Comparison of ENCODE assay signal across 8 cellular contexts in genomic region chr12:47773062-47773857, GRCh38. TPM values are rescaled to one million over a fixed set of nuclear protein-coding genes. Genes with fewer than 3 reads are reported as not detected.
DNase-seq lines count a peak whose midpoint lies in the region; ATAC-seq and TF ChIP-seq lines count a peak whose summit lies in the region.

TSS of gene SLC48A1 (plus strand) at chr12:47773238. CDS start at chr12:47773305, 67 bp downstream.

- H3K36me3 ChIP-seq in PC-3 (ENCODE audit: low read depth, low read length) (no peaks in the 10 kb centered on the region), stomach smooth muscle (ENCODE audit: control insufficient read depth in 2 of 2, insufficient read depth in 2 of 2, low read length in 2 of 2) (no peaks in the 10 kb centered on the region)

- POLR2A ChIA-PET in CD4-positive, alpha-beta T cell (lab: Charles Lee) = interaction anchor here (0.6 to 2.2 kb wide), 15 partner anchors 10 to 1205 kb away, joined by 3 to 8 read pairs (median 3); partner anchors contain the start of genes RAPGEF3, RPAP3 and WNT1
- POLR2A ChIA-PET in PC-3 (lab: Charles Lee; ENCODE audit: unreplicated experiment) = no interaction called here

- H3F3A ChIP-seq in PC-3 (ENCODE audit: low read length, unreplicated experiment) = no peaks in the 10 kb centered on the region

- no peaks in the 10 kb centered on the region for H4K20me1 ChIP-seq in PC-3 (ENCODE audit: low read length)

- H3K27ac ChIP-seq in CD4-positive, alpha-beta T cell (ENCODE audit: low read depth, low read length) = no peak within 1 kb of the TSS
- no peak within 1 kb of the TSS for H3K27ac ChIP-seq in PC-3 (ENCODE audit: low read length)
- H3K27ac ChIP-seq in stomach smooth muscle (ENCODE audit: low read length) = no peak within 1 kb of the TSS

- peak; percentile 57 to 83 (median 68) for DNase-seq in CD4-positive, alpha-beta T cell
- DNase-seq in GM19240 (ENCODE audit: insufficient read length, low spot score) = peak; percentile 90
- DNase-seq in PC-3 = peak; percentile 76
- DNase-seq in activated T-helper 9 cell treated with anti-CD3 and anti-CD28 coated beads, Interleukin-2, amount 50 U/mL, for 16 hours (ENCODE audit: low read depth) = peak; percentile 62
- peak; percentile 44 for DNase-seq in fibroblast of the aortic adventitia (ENCODE audit: low read depth)
- peak; percentile 70 for DNase-seq in neural crest cell (ENCODE audit: low read depth, low spot score)

- H3K9me2 ChIP-seq in PC-3 (replicated peaks; ENCODE audit: low read length) = no peaks in the 10 kb centered on the region

- BruUV-seq in PC-3 (replicated peaks; lab: Mats Ljungman, UMichigan) = no TSS peak

- no peaks in the 10 kb centered on the region for H3K27me3 Mint-ChIP-seq in CD4-positive, alpha-beta T cell
- peaks cover 15% of the 10 kb centered on the region for H3K27me3 Mint-ChIP-seq in neural crest cell (ENCODE audit: low read depth)

- peak; percentile 52 for TF ChIP-seq CTCF in CD4-positive, alpha-beta T cell (IDR thresholded peaks at IDR 0.05)
- TF ChIP-seq CTCF in PC-3 (conservative IDR thresholded peaks at IDR 0.05; ENCODE audit: low read depth, low read length) (no peak; the same call in none of the 2 replicates), fibroblast of the aortic adventitia (IDR thresholded peaks at IDR 0.05; ENCODE audit: insufficient read depth, low read length) (peak; percentile 34), neural crest cell (conservative IDR thresholded peaks at IDR 0.05) (peak; percentile 45)

- H3K4me1 ChIP-seq in PC-3 (ENCODE audit: insufficient read depth, low read length) (peaks cover 42% of the 10 kb centered on the region), stomach smooth muscle (ENCODE audit: control insufficient read depth, insufficient read depth, low read length) (peaks cover 48% of the 10 kb centered on the region)

- H3K27me3 ChIP-seq in CD4-positive, alpha-beta T cell (ENCODE audit: control insufficient read depth, insufficient read depth, low read length) = no peaks in the 10 kb centered on the region
- H3K27me3 ChIP-seq in PC-3 (ENCODE audit: low read length) (no peaks in the 10 kb centered on the region), stomach smooth muscle (ENCODE audit: control insufficient read depth in 1 of 2, insufficient read depth in 2 of 2, low read length in 2 of 2) (no peaks in the 10 kb centered on the region)

- no peaks in the 10 kb centered on the region for H3K9me3 Mint-ChIP-seq in CD4-positive, alpha-beta T cell
- H3K9me3 Mint-ChIP-seq in neural crest cell = no peaks in the 10 kb centered on the region

- CTCF ChIA-PET in CD4-positive, alpha-beta T cell (lab: Charles Lee) = interaction anchor here (0.7 to 9.5 kb wide), 13 partner anchors 14 to 398 kb away, joined by 3 to 157 read pairs (median 4); partner anchors contain the start of genes RAPGEF3, RPAP3 and TMEM106C
- CTCF ChIA-PET in PC-3 (lab: Charles Lee) = interaction anchor here (1.0 kb wide), 1 partner anchor 29 kb away, joined by 6 read pairs; no protein-coding TSS in a partner anchor

- intact Hi-C loops in CD4-positive, alpha-beta T cell (cut with DNase I, micrococcal nuclease) = no loop called here
- intact Hi-C loops in PC-3 (cut with micrococcal nuclease) = loop anchor here (2.0 kb wide), 1 partner anchor 20 kb away; no protein-coding TSS in a partner anchor

- H3K9me3 ChIP-seq in CD4-positive, alpha-beta T cell (ENCODE audit: control insufficient read depth, low read length) = no peaks in the 10 kb centered on the region
- H3K9me3 ChIP-seq in PC-3 (ENCODE audit: low read length) (no peaks in the 10 kb centered on the region), stomach smooth muscle (ENCODE audit: control insufficient read depth in 2 of 2, low read length in 2 of 2) (no peaks in the 10 kb centered on the region)

- peak within 1 kb of the TSS; percentile 80 for H2AFZ ChIP-seq in PC-3 (ENCODE audit: low read length)

- peak within 1 kb of the TSS; percentile 92 for H3K4me3 Mint-ChIP-seq in CD4-positive, alpha-beta T cell
- peak within 1 kb of the TSS; percentile 93 for H3K4me3 Mint-ChIP-seq in neural crest cell

- H3K27ac Mint-ChIP-seq in CD4-positive, alpha-beta T cell = peak within 1 kb of the TSS; percentile 77
- peak within 1 kb of the TSS; percentile 88 for H3K27ac Mint-ChIP-seq in neural crest cell (ENCODE audit: unreplicated experiment)

- peaks cover 29% of the 10 kb centered on the region for H3K4me1 Mint-ChIP-seq in CD4-positive, alpha-beta T cell (ENCODE audit: low read depth)
- H3K4me1 Mint-ChIP-seq in neural crest cell = peaks cover 42% of the 10 kb centered on the region

- H3K36me3 Mint-ChIP-seq in CD4-positive, alpha-beta T cell (ENCODE audit: low read depth) = no peaks in the 10 kb centered on the region
- no peaks in the 10 kb centered on the region for H3K36me3 Mint-ChIP-seq in neural crest cell (ENCODE audit: low read depth)

- peak within 1 kb of the TSS; percentile 58 for H3K9ac ChIP-seq in PC-3 (ENCODE audit: low read length)
- peak within 1 kb of the TSS; percentile 72 to 81 for H3K9ac ChIP-seq in stomach smooth muscle (ENCODE audit: low read length in 2 of 2)

- peak within 1 kb of the TSS; percentile 99 for H3K4me2 ChIP-seq in PC-3 (ENCODE audit: low read length)

- H3K79me2 ChIP-seq in PC-3 (ENCODE audit: low read length) = peaks cover 15% of the 10 kb centered on the region

- H3K4me3 ChIP-seq in PC-3 (ENCODE audit: low read length) (peak within 1 kb of the TSS; percentile 88), fibroblast of the aortic adventitia (ENCODE audit: low read depth, low read length) (peak within 1 kb of the TSS; percentile 72), stomach smooth muscle (ENCODE audit: low read length in 2 of 2) (peak within 1 kb of the TSS; percentile 55 to 84)

- peak; percentile 94 for ATAC-seq in CD4-positive, alpha-beta T cell (ENCODE audit: poor library complexity)
- peak; percentile 85 for ATAC-seq in HG03442 (IDR thresholded peaks at IDR 0.05; ENCODE audit: unreplicated experiment)
- ATAC-seq in PC-3 = peak; percentile 80

RNA-seq across cellular contexts. Expression of gene SLC48A1, which starts in this region (rescaled TPM):
- total RNA-seq in CD4-positive, alpha-beta T cell = 1 to 10 TPM; 4.5 to 5.8 TPM
- total RNA-seq in PC-3 (2014; rRNA removed) (21.4 and 22.3 TPM in 2 replicates), fibroblast of the aortic adventitia (ENCODE audit: low replicate concordance) (22.0 and 25.1 TPM in 2 replicates), neural crest cell (11.6 and 13.0 TPM in 2 replicates)
